In genomic region chr3:4512895-4513616, GRCh38 we compare ENCODE assay signal across 17 cellular contexts. TPM values are rescaled to one million over a fixed set of nuclear protein-coding genes. Genes with fewer than 3 reads are reported as not detected.
A peak's percentile ranks its signal among the peaks of the same experiment; 100 is the strongest.
DNase-seq lines count a peak whose midpoint lies in the region; ATAC-seq and TF ChIP-seq lines count a peak whose summit lies in the region.
"Had no signal": no experiment of that assay in that cellular context is flagged by ENCODE, and none has a peak within 500 bp of the region (broad histone marks: within the 10 kb centered on the region; RNA-seq: fewer than 3 reads in every experiment).

No MANE protein-coding gene starts in this region.

- H3K4me2 ChIP-seq in GM23338, result no peak overlapping the region

- no peak overlapping the region for H3K27ac Mint-ChIP-seq in GM23338
- peak overlapping the region; percentile 89 for H3K27ac Mint-ChIP-seq in nephron progenitor cell
- H3K27ac Mint-ChIP-seq: activated CD4-positive, alpha-beta T cell treated with anti-CD3 and anti-CD28 coated beads, Interleukin-2, amount 10 ng/mL, durations not matched to agents 7 days and 5 days; activated naive CD4-positive, alpha-beta T cell treated with anti-CD3 and anti-CD28 coated beads, Interleukin-2, amount 50 U/mL, for 72 hours; progenitor cell of endocrine pancreas; stimulated activated memory B cell treated with anti-CD40 and anti-IgM and Interleukin-4, amounts not matched to agents 10 μg/mL and 1 μg/mL and 100 μg/mL, for 72 hours had no signal

- intact Hi-C loops in heart right ventricle (cut with DNase I), result no loop called here
- intact Hi-C loops in left colon (cut with DNase I, micrococcal nuclease), result no loop called here

- DNase-seq in GM23338 (ENCODE audit: low spot score), result peak; percentile 9
- peak; percentile 65 for DNase-seq in NCI-H2227 (lab: John Stamatoyannopoulos, UW; ENCODE audit: unreplicated experiment)
- peak in 1 of 2 donors; percentile 30 for DNase-seq in heart right ventricle
- DNase-seq in nephron progenitor cell, result peak; percentile 68
- no peak for DNase-seq in left colon
- DNase-seq: activated CD4-positive, alpha-beta T cell treated with anti-CD3 and anti-CD28 coated beads, Interleukin-2, amount 10 ng/mL, durations not matched to agents 7 days and 5 days; brain microvascular endothelial cell; HCEC 1CT; hypothalamus; NCI-H1092; SIG-M5 had no signal

- H3K4me3 ChIP-seq in GM23338 (no peak overlapping the region), heart right ventricle (no peak overlapping the region)
- H3K4me3 ChIP-seq: tibial nerve had no signal

- H3K27me3 ChIP-seq in GM23338 (ENCODE audit: insufficient read depth), result no peaks in the 10 kb centered on the region
- H3K27me3 ChIP-seq in heart right ventricle, result no peaks in the 10 kb centered on the region
- H3K27me3 ChIP-seq: brain microvascular endothelial cell, tibial nerve had no signal

- peaks cover 39% of the 10 kb centered on the region for H3K4me1 Mint-ChIP-seq in GM23338
- peaks cover 99% of the 10 kb centered on the region for H3K4me1 Mint-ChIP-seq in nephron progenitor cell

- H3K36me3 Mint-ChIP-seq in GM23338 (ENCODE audit: low read depth), result no peaks in the 10 kb centered on the region
- peaks cover 35% of the 10 kb centered on the region for H3K36me3 Mint-ChIP-seq in nephron progenitor cell (ENCODE audit: low read depth)
- H3K36me3 Mint-ChIP-seq: activated naive CD4-positive, alpha-beta T cell treated with anti-CD3 and anti-CD28 coated beads, Interleukin-2, amount 50 U/mL, for 72 hours had no signal

- H3K9me3 Mint-ChIP-seq in GM23338, result no peaks in the 10 kb centered on the region
- no peaks in the 10 kb centered on the region for H3K9me3 Mint-ChIP-seq in nephron progenitor cell
- H3K9me3 Mint-ChIP-seq: activated CD4-positive, alpha-beta T cell treated with anti-CD3 and anti-CD28 coated beads, Interleukin-2, amount 10 ng/mL, durations not matched to agents 7 days and 5 days; activated naive CD4-positive, alpha-beta T cell treated with anti-CD3 and anti-CD28 coated beads, Interleukin-2, amount 50 U/mL, for 72 hours; stimulated activated memory B cell treated with anti-CD40 and anti-IgM and Interleukin-4, amounts not matched to agents 10 μg/mL and 1 μg/mL and 100 μg/mL, for 72 hours had no signal

- H3K4me1 ChIP-seq in GM23338 (ENCODE audit: insufficient read depth), result peaks cover 35% of the 10 kb centered on the region
- H3K4me1 ChIP-seq in heart right ventricle, result peaks cover 15 to 65% (median 49%) of the 10 kb centered on the region in 9 donors

- peaks cover 4% of the 10 kb centered on the region; the same call in 1 of the 2 replicates for H4K20me1 ChIP-seq in GM23338 (replicated peaks; ENCODE audit: insufficient read depth)

- H3K9me2 ChIP-seq in GM23338 (ENCODE audit: insufficient read depth), result no peaks in the 10 kb centered on the region

- no peak overlapping the region for H3K4me3 Mint-ChIP-seq in GM23338
- peak overlapping the region; percentile 34 for H3K4me3 Mint-ChIP-seq in nephron progenitor cell
- H3K4me3 Mint-ChIP-seq: activated CD4-positive, alpha-beta T cell treated with anti-CD3 and anti-CD28 coated beads, Interleukin-2, amount 10 ng/mL, durations not matched to agents 7 days and 5 days; stimulated activated memory B cell treated with anti-CD40 and anti-IgM and Interleukin-4, amounts not matched to agents 10 μg/mL and 1 μg/mL and 100 μg/mL, for 72 hours had no signal

- no peak for TF ChIP-seq CTCF in GM23338 (conservative IDR thresholded peaks at IDR 0.05; ENCODE audit: low read depth in 2 of 2)
- no peak for TF ChIP-seq CTCF in heart right ventricle (IDR thresholded peaks at IDR 0.05)
- TF ChIP-seq CTCF in nephron progenitor cell (IDR thresholded peaks at IDR 0.05), result no peak

- H3K27me3 Mint-ChIP-seq in GM23338 (ENCODE audit: insufficient read depth, low read depth, poor library complexity) (peaks cover 1% of the 10 kb centered on the region), nephron progenitor cell (ENCODE audit: low read depth, poor library complexity) (no peaks in the 10 kb centered on the region)
- H3K27me3 Mint-ChIP-seq: activated CD4-positive, alpha-beta T cell treated with anti-CD3 and anti-CD28 coated beads, Interleukin-2, amount 10 ng/mL, durations not matched to agents 7 days and 5 days; stimulated activated memory B cell treated with anti-CD40 and anti-IgM and Interleukin-4, amounts not matched to agents 10 μg/mL and 1 μg/mL and 100 μg/mL, for 72 hours had no signal

- no peaks in the 10 kb centered on the region for H3F3A ChIP-seq in GM23338 (replicated peaks; ENCODE audit: low read depth)

- H3K36me3 ChIP-seq in GM23338 (ENCODE audit: insufficient read depth) (no peaks in the 10 kb centered on the region), heart right ventricle (peaks cover 0 to 4% (median 0%) of the 10 kb centered on the region in 9 donors)
- H3K36me3 ChIP-seq: brain microvascular endothelial cell, tibial nerve had no signal

- WGBS in heart right ventricle, 2 donors, result 41 to 43% methylated on average over 15 of the region's 15 CpGs

- no peak for ATAC-seq in GM23338
- ATAC-seq in heart right ventricle, result peak; percentile 64 to 73 (median 69)
- ATAC-seq in HG03442 (IDR thresholded peaks at IDR 0.05; ENCODE audit: unreplicated experiment), result no peak
- ATAC-seq in GM21360 (IDR thresholded peaks at IDR 0.05; ENCODE audit: unreplicated experiment), result no peak
- no peak for ATAC-seq in left colon
- ATAC-seq: activated naive CD4-positive, alpha-beta T cell treated with anti-CD3 and anti-CD28 coated beads, Interleukin-2, amount 50 U/mL, for 72 hours; stimulated activated memory B cell treated with anti-CD40 and anti-IgM and Interleukin-4, amounts not matched to agents 10 μg/mL and 1 μg/mL and 100 μg/mL, for 72 hours had no signal

- H3K27ac ChIP-seq in GM23338 (ENCODE audit: low read depth) (no peak overlapping the region), heart right ventricle (peak overlapping the region in 8 of 10 donors; percentile 8 to 73 (median 34))
- H3K27ac ChIP-seq: brain microvascular endothelial cell, tibial nerve had no signal

- H2AFZ ChIP-seq in GM23338, result no peak overlapping the region

- H3K9me3 ChIP-seq in heart right ventricle, result no peaks in the 10 kb centered on the region
- H3K9me3 ChIP-seq: tibial nerve had no signal

- H3K79me2 ChIP-seq in GM23338 (replicated peaks; ENCODE audit: insufficient read depth), result no peaks in the 10 kb centered on the region

RNA-seq across cellular contexts. Expression of gene ITPR1, which starts 19.9 kb away (rescaled TPM):
- total RNA-seq in GM23338 (2014; rRNA removed; shearing (Covaris generic)), result 16.2 and 21.0 TPM in 2 replicates
- polyA plus RNA-seq in GM23338 (2016; fragmentation: Nextera tagmentation; extraction: Ambion mirVana) (5.2 and 6.8 TPM in 2 replicates), heart right ventricle (10 to 100 TPM in 1 of 2 donors, 1 to 10 TPM in 1; 9.7 to 12.9 TPM)
- total RNA-seq in heart right ventricle (10 to 100 TPM; 15.0 to 40.3 (median 19.1) TPM), left colon (10 to 100 TPM in 1 of 2 donors, 1 to 10 TPM in 1; 8.9 to 21.2 TPM)

RNA-seq across cellular contexts. Expression of gene SUMF1, which starts 46.0 kb away (rescaled TPM):
- 15.8 and 20.3 TPM in 2 replicates for total RNA-seq in GM23338 (2014; rRNA removed; shearing (Covaris generic))
- 6.3 and 6.9 TPM in 2 replicates for polyA plus RNA-seq in GM23338 (2016; fragmentation: Nextera tagmentation; extraction: Ambion mirVana)
- 10 to 100 TPM in 4 of 10 donors, 1 to 10 TPM in 6; 6.9 to 15.1 (median 8.9) TPM for total RNA-seq in heart right ventricle
- 1 to 10 TPM; 3.7 to 9.5 TPM for polyA plus RNA-seq in heart right ventricle
- total RNA-seq in left colon, result 10 to 100 TPM; 35.1 to 39.3 TPM

Comparison
In these comparisons a context has a peak if more than half of its experiments do, and no peak if none do; other contexts are left out.
1. ATAC-seq: peak in heart right ventricle (8 of 8); none in GM23338 (single experiment), HG03442 (single experiment), GM21360 (single experiment) and left colon (single experiment).
2. DNase-seq: peak in GM23338 (single experiment), NCI-H2227 (single experiment) and nephron progenitor cell (single experiment); none in left colon (0 of 2).